12 cellular contexts compared by ENCODE assay signal in the genomic region with DNA sequence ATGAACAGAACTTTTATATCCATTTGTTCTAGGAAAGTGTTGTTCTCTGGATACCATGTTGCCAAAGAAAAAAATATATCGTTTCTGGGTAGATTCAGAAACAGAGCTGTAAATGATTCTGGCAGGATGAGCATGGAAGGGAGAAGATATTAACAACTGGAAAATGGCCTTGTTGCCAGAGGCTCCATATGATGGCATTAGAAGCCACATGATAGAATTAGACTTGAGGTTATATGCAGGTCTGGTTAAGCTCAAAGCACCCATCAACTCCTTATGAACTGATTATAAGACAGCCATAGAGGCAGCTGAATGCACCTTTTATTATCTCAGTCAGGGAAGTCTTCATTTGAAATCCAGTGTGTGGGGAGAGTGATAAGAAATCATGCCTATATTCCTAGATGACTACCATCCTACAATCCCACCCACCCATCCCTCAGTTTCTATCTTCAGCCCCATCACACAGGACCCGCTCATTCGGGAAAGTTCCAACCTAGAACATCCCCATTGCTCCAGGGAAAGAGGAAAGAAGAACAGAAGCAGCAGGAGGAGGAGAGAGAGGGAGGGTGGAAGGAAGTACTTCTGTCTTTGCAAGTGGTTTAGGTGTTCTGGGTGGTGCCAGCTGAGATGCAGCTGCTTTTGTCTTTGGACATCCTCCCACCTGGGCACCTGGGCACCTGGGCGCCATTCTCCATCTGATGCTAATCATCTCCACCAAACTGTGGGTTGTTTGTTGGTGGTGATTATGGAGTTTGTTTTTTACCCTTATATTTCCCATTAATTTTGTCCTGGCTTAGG. TPM values are rescaled to one million over a fixed set of nuclear protein-coding genes. Genes with fewer than 3 reads are reported as not detected.
A peak's percentile ranks its signal among the peaks of the same experiment; 100 is the strongest.
DNase-seq lines count a peak whose midpoint lies in the region; ATAC-seq and TF ChIP-seq lines count a peak whose summit lies in the region.
"Had no signal": no experiment of that assay in that cellular context is flagged by ENCODE, and none has a peak within 500 bp of the region (broad histone marks: within the 10 kb centered on the region; RNA-seq: fewer than 3 reads in every experiment).

No MANE protein-coding gene starts in this region.

- H3K4me3 Mint-ChIP-seq in endodermal cell (no peak overlapping the region), nephron progenitor cell (no peak overlapping the region)

- H3K4me1 ChIP-seq in BE2C (no peaks in the 10 kb centered on the region; the same call in none of the 2 replicates), endodermal cell (ENCODE audit: control insufficient read depth, insufficient read depth, low read length) (peaks cover 11% of the 10 kb centered on the region)

- H3K27me3 ChIP-seq in BE2C (peaks cover 9% of the 10 kb centered on the region; the same call in 1 of the 2 replicates), endodermal cell (ENCODE audit: control insufficient read depth, insufficient read depth, low read length, poor library complexity, severe bottlenecking) (no peaks in the 10 kb centered on the region)

- H3K27me3 Mint-ChIP-seq in endodermal cell (ENCODE audit: insufficient read depth) (peaks cover 10% of the 10 kb centered on the region), nephron progenitor cell (ENCODE audit: low read depth, poor library complexity) (no peaks in the 10 kb centered on the region)

- H3K4me1 Mint-ChIP-seq in endodermal cell (peaks cover 33% of the 10 kb centered on the region), nephron progenitor cell (peaks cover 86% of the 10 kb centered on the region)

- no peaks in the 10 kb centered on the region for H3K36me3 ChIP-seq in BE2C
- H3K36me3 ChIP-seq in endodermal cell (ENCODE audit: control insufficient read depth, insufficient read depth, low read length), result no peaks in the 10 kb centered on the region

- WGBS in endodermal cell (ENCODE audit: insufficient coverage in 1 of 2, insufficient read length in 1 of 2), 2 experiments, result 96 to 100% methylated on average over 1 to 3 of the region's 4 CpGs

- no peak overlapping the region for H3K9ac ChIP-seq in endodermal cell (ENCODE audit: extremely low read depth, low read length, poor library complexity, severe bottlenecking)

- TF ChIP-seq CTCF in BE2C (IDR thresholded peaks at IDR 0.05; ENCODE audit: low read depth, low read length), result no peak
- TF ChIP-seq CTCF in endodermal cell (conservative IDR thresholded peaks at IDR 0.05), result no peak
- TF ChIP-seq CTCF in nephron progenitor cell (IDR thresholded peaks at IDR 0.05), result no peak
- TF ChIP-seq CTCF in GM10266 (IDR thresholded peaks at IDR 0.05; ENCODE audit: control insufficient read depth, insufficient read depth, low read depth, missing control alignments), result no peak

- H3K4me3 ChIP-seq in BE2C (ENCODE audit: low read depth, low read length) (no peak overlapping the region), endodermal cell (ENCODE audit: low read length) (no peak overlapping the region)

- H3K36me3 Mint-ChIP-seq in endodermal cell (ENCODE audit: low read depth) (no peaks in the 10 kb centered on the region), nephron progenitor cell (ENCODE audit: low read depth) (peaks cover 2% of the 10 kb centered on the region)

- peak overlapping the region; percentile 82 for H3K27ac ChIP-seq in endodermal cell (ENCODE audit: low read depth, low read length)
- H3K27ac ChIP-seq: C4-2B had no signal

- H3K9me3 Mint-ChIP-seq in endodermal cell (no peaks in the 10 kb centered on the region), nephron progenitor cell (peaks cover 11% of the 10 kb centered on the region)

- DNase-seq in BE2C (peak; percentile 24), SK-N-DZ (ENCODE audit: low spot score) (peak; percentile 99), endodermal cell (no peak), nephron progenitor cell (no peak), T1000 (lab: John Stamatoyannopoulos, UW) (no peak), GM10266 (ENCODE audit: extremely low spot score) (no peak), DMS114 treated with DMSO at 0.1 percent for 48 hours (lab: John Stamatoyannopoulos, UW; ENCODE audit: unreplicated experiment) (no peak)
- DNase-seq: GF-D8, NCI-H1930, NCI-H446 treated with DMSO at 0.1 percent for 48 hours had no signal

- H3K27ac Mint-ChIP-seq in endodermal cell (no peak overlapping the region), nephron progenitor cell (peak overlapping the region; percentile 94)

- no peak for ATAC-seq in GM21390 (IDR thresholded peaks at IDR 0.05; ENCODE audit: unreplicated experiment)

- no peaks in the 10 kb centered on the region for H3K9me3 ChIP-seq in BE2C
- H3K9me3 ChIP-seq in endodermal cell (ENCODE audit: control insufficient read depth, low read length), result no peaks in the 10 kb centered on the region

RNA-seq across cellular contexts. Expression of a gene that starts 25.5 kb away (rescaled TPM):
- polyA plus RNA-seq in BE2C (2012; ENCODE audit: insufficient read depth, insufficient read length, low read depth), result 0.40 TPM
- 16.8 and 19.0 TPM in 2 replicates for polyA plus RNA-seq in SK-N-DZ (2014; cell fraction: cytosol; rRNA removed)
- 7.2 and 7.3 TPM in 2 replicates for polyA plus RNA-seq in SK-N-DZ (2014; cell fraction: nucleus; rRNA removed)
- total RNA-seq in endodermal cell, result 1 to 10 TPM; 1.6 to 3.3 TPM
- polyA plus RNA-seq in endodermal cell (2013, experiment 1 of 2), result 17.3 TPM
- 19.1 TPM for polyA plus RNA-seq in endodermal cell (2013, experiment 2 of 2)

Comparison
In these comparisons a context has a peak if more than half of its experiments do, and no peak if none do; other contexts are left out.
1. DNase-seq: peak in BE2C (single experiment) and SK-N-DZ (single experiment); none in endodermal cell (single experiment), nephron progenitor cell (single experiment), T1000 (single experiment), GM10266 (single experiment) and DMS114 treated with DMSO at 0.1 percent for 48 hours (single experiment).